1 cellular context compared by ENCODE assay signal in the genomic region with DNA sequence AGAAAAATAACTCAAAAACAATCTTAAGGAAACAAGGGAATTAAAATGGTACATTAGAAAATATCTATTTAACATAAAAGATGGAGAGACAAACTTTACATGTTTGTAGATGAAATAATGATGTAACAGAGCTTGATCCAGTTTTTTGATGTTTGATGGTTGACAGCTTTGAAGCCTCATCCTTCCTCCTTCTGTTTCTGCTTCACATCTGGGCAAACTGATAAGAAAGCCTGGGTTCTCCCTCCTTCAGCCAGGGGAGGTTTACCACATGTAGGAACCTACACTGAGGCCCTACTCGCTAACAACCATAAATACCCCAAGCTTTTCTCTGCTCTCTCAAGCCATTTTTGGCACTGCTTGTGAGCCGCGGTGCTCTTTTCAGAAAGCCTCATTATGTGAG.
TF ChIP-seq lines count a peak whose summit lies in the region.

No MANE protein-coding gene starts in this region.

TF ChIP-seq in K562, 482 proteins besides CTCF, POLR2A, EP300 and RAD21 (continued from another document):
- TF ChIP-seq PBX2 (CRISPR knock-in tag; IDR thresholded peaks at IDR 0.05; ENCODE audit: low read depth) = no peak
- TF ChIP-seq PBX2 (tag; conservative IDR thresholded peaks at IDR 0.05; ENCODE audit: low read depth) = 0 out of 2 replicates have a peak, but pooled peaks have one; percentile 35
- TF ChIP-seq ZBED1 (IDR thresholded peaks at IDR 0.05) = no peak
- TF ChIP-seq ILK (tag; IDR thresholded peaks at IDR 0.05; ENCODE audit: borderline replicate concordance, low read depth) = no peak
- TF ChIP-seq TEAD4 (IDR thresholded peaks at IDR 0.05; ENCODE audit: low read length) = peak; percentile 23; the same call in 1 of the 2 replicates
- no peak for TF ChIP-seq TEAD4 (CRISPR knock-in tag; IDR thresholded peaks at IDR 0.05; ENCODE audit: borderline replicate concordance)
